18 cellular contexts compared by ENCODE assay signal in genomic region chr9:129281506-129282145, GRCh38.
A peak's percentile ranks its signal among the peaks of the same experiment; 100 is the strongest.
DNase-seq lines count a peak whose midpoint lies in the region; ATAC-seq and TF ChIP-seq lines count a peak whose summit lies in the region.
"Had no signal": no experiment of that assay in that cellular context is flagged by ENCODE, and none has a peak within 500 bp of the region (broad histone marks: within the 10 kb centered on the region; RNA-seq: fewer than 3 reads in every experiment).

No MANE protein-coding gene starts in this region.

- H3K4me1 ChIP-seq in heart right ventricle (peaks cover 0 to 28% (median 7%) of the 10 kb centered on the region in 9 donors), osteoblast (ENCODE audit: insufficient read depth, low read length) (peaks cover 9% of the 10 kb centered on the region), vagina (peaks cover 4% of the 10 kb centered on the region)

- peak overlapping the region in 5 of 10 donors; percentile 57 to 61 (median 59) for H3K4me3 ChIP-seq in heart right ventricle
- no peak overlapping the region for H3K4me3 ChIP-seq in osteoblast (ENCODE audit: insufficient read depth, low read length)
- no peak overlapping the region for H3K4me3 ChIP-seq in vagina
- H3K4me3 ChIP-seq: smooth muscle cell had no signal

- no peak for ATAC-seq in heart right ventricle
- ATAC-seq in Right ventricle myocardium superior (ENCODE audit: poor library complexity): no peak
- ATAC-seq in HG03565 (IDR thresholded peaks at IDR 0.05; ENCODE audit: unreplicated experiment): no peak

- H4K20me1 ChIP-seq in osteoblast (ENCODE audit: insufficient read depth, low read length): no peaks in the 10 kb centered on the region

- H3K4me3 Mint-ChIP-seq in chondrocyte (ENCODE audit: unreplicated experiment): no peak overlapping the region
- no peak overlapping the region for H3K4me3 Mint-ChIP-seq in activated T-helper 2 cell treated with anti-CD3 and anti-CD28 coated beads, Interferon-gamma antibody, Interleukin-2, Interleukin-4, amounts not matched to agents 10 μg/mL and 5 μg/mL and 100 μg/mL, durations not matched to agents 14 hours and 24 hours and 36 hours (ENCODE audit: low read depth)
- H3K4me3 Mint-ChIP-seq: mesothelial cell of epicardium had no signal

- no peak for TF ChIP-seq CTCF in heart right ventricle (IDR thresholded peaks at IDR 0.05)
- TF ChIP-seq CTCF in chondrocyte (IDR thresholded peaks at IDR 0.05): no peak
- no peak for TF ChIP-seq CTCF in osteoblast (IDR thresholded peaks at IDR 0.05; ENCODE audit: extremely low read depth, low read depth, low read length)
- TF ChIP-seq CTCF in vagina (IDR thresholded peaks at IDR 0.05): no peak

- 89 to 90% methylated on average over 16 of the region's 16 CpGs for WGBS in heart right ventricle, 2 donors

- no peaks in the 10 kb centered on the region for H3K27me3 Mint-ChIP-seq in chondrocyte (ENCODE audit: low read depth)
- H3K27me3 Mint-ChIP-seq in activated T-helper 2 cell treated with anti-CD3 and anti-CD28 coated beads, Interferon-gamma antibody, Interleukin-2, Interleukin-4, amounts not matched to agents 10 μg/mL and 5 μg/mL and 100 μg/mL, durations not matched to agents 14 hours and 24 hours and 36 hours (ENCODE audit: low read depth): peaks cover 8% of the 10 kb centered on the region

- no peak overlapping the region for H3K27ac Mint-ChIP-seq in chondrocyte (ENCODE audit: unreplicated experiment)
- H3K27ac Mint-ChIP-seq in activated T-helper 2 cell treated with anti-CD3 and anti-CD28 coated beads, Interferon-gamma antibody, Interleukin-2, Interleukin-4, amounts not matched to agents 10 μg/mL and 5 μg/mL and 100 μg/mL, durations not matched to agents 14 hours and 24 hours and 36 hours: no peak overlapping the region

- peaks cover 0 to 6% (median 0%) of the 10 kb centered on the region in 9 donors for H3K36me3 ChIP-seq in heart right ventricle
- no peaks in the 10 kb centered on the region for H3K36me3 ChIP-seq in osteoblast (ENCODE audit: insufficient read depth, low read length)
- no peaks in the 10 kb centered on the region for H3K36me3 ChIP-seq in vagina
- H3K36me3 ChIP-seq: heart left ventricle had no signal

- H2AFZ ChIP-seq in osteoblast (ENCODE audit: low read length): no peak overlapping the region

- H3K9me3 ChIP-seq in heart right ventricle: no peaks in the 10 kb centered on the region
- H3K9me3 ChIP-seq in osteoblast (ENCODE audit: low read depth, low read length): no peaks in the 10 kb centered on the region
- no peaks in the 10 kb centered on the region for H3K9me3 ChIP-seq in vagina
- H3K9me3 ChIP-seq: heart left ventricle had no signal

- H3K4me2 ChIP-seq in osteoblast (ENCODE audit: insufficient read depth, low read length): no peak overlapping the region
- H3K4me2 ChIP-seq: smooth muscle cell had no signal

- H3K27ac ChIP-seq in heart right ventricle: peak overlapping the region in 6 of 10 donors; percentile 61 to 86 (median 74)
- no peak overlapping the region for H3K27ac ChIP-seq in osteoblast (ENCODE audit: low read depth, low read length)
- peak overlapping the region; percentile 49 for H3K27ac ChIP-seq in vagina

- intact Hi-C loops in heart right ventricle (cut with DNase I): no loop called here
- intact Hi-C loops in Right ventricle myocardium superior (cut with DNase I): no loop called here
- intact Hi-C loops in vagina (cut with DNase I): no loop called here
- intact Hi-C loops in activated T-helper 2 cell treated with anti-CD3 and anti-CD28 coated beads, Interferon-gamma antibody, Interleukin-2, Interleukin-4, amounts not matched to agents 10 μg/mL and 5 μg/mL and 100 μg/mL, durations not matched to agents 14 hours and 24 hours and 36 hours (cut with micrococcal nuclease): no loop called here

- no peaks in the 10 kb centered on the region for H3K9me3 Mint-ChIP-seq in chondrocyte (ENCODE audit: low read depth)
- H3K9me3 Mint-ChIP-seq in activated T-helper 2 cell treated with anti-CD3 and anti-CD28 coated beads, Interferon-gamma antibody, Interleukin-2, Interleukin-4, amounts not matched to agents 10 μg/mL and 5 μg/mL and 100 μg/mL, durations not matched to agents 14 hours and 24 hours and 36 hours: no peaks in the 10 kb centered on the region
- H3K9me3 Mint-ChIP-seq: brain, mesothelial cell of epicardium had no signal

- TF ChIP-seq POLR2A in vagina (IDR thresholded peaks at IDR 0.05): no peak

- no peaks in the 10 kb centered on the region for H3K79me2 ChIP-seq in osteoblast (ENCODE audit: insufficient read depth, low read length)

- no peak for DNase-seq in heart right ventricle
- no peak for DNase-seq in Right ventricle myocardium superior
- peak; percentile 85 for DNase-seq in chondrocyte (ENCODE audit: low spot score)
- peak; percentile 38 for DNase-seq in osteoblast (ENCODE audit: insufficient read length, low spot score, missing footprints)
- peak in 1 of 2 donors; percentile 75 for DNase-seq in vagina (ENCODE audit: extremely low spot score in 2 of 2)
- no peak for DNase-seq in activated T-helper 2 cell treated with anti-CD3 and anti-CD28 coated beads, Interferon-gamma antibody, Interleukin-2, Interleukin-4, amounts not matched to agents 10 μg/mL and 5 μg/mL and 100 μg/mL, durations not matched to agents 14 hours and 24 hours and 36 hours (ENCODE audit: low spot score)
- no peak for DNase-seq in effector CD4-positive, alpha-beta T cell
- DNase-seq: activated naive CD4-positive, alpha-beta T cell treated with anti-CD3 and anti-CD28 coated beads, Interleukin-2, amount 50 U/mL, for 16 hours; GOT3; islet precursor cell; KG1; NCI-H1105; occipital lobe had no signal

- no peaks in the 10 kb centered on the region for H3K36me3 Mint-ChIP-seq in chondrocyte (ENCODE audit: low read depth)
- no peaks in the 10 kb centered on the region for H3K36me3 Mint-ChIP-seq in activated T-helper 2 cell treated with anti-CD3 and anti-CD28 coated beads, Interferon-gamma antibody, Interleukin-2, Interleukin-4, amounts not matched to agents 10 μg/mL and 5 μg/mL and 100 μg/mL, durations not matched to agents 14 hours and 24 hours and 36 hours (ENCODE audit: low read depth)
- H3K36me3 Mint-ChIP-seq: brain, mesothelial cell of epicardium had no signal

- H3K4me1 Mint-ChIP-seq in chondrocyte (ENCODE audit: low read depth): peaks cover 27% of the 10 kb centered on the region
- H3K4me1 Mint-ChIP-seq in activated T-helper 2 cell treated with anti-CD3 and anti-CD28 coated beads, Interferon-gamma antibody, Interleukin-2, Interleukin-4, amounts not matched to agents 10 μg/mL and 5 μg/mL and 100 μg/mL, durations not matched to agents 14 hours and 24 hours and 36 hours (ENCODE audit: low read depth): peaks cover under 1% of the 10 kb centered on the region

- no peaks in the 10 kb centered on the region for H3K27me3 ChIP-seq in heart right ventricle
- no peaks in the 10 kb centered on the region for H3K27me3 ChIP-seq in osteoblast (ENCODE audit: insufficient read depth, low read length)
- H3K27me3 ChIP-seq in vagina: no peaks in the 10 kb centered on the region
- H3K27me3 ChIP-seq: heart left ventricle had no signal

Comparison
In these comparisons a context has a peak if more than half of its experiments do, and no peak if none do; other contexts are left out.
1. DNase-seq: peak in chondrocyte (single experiment) and osteoblast (single experiment); none in heart right ventricle (0 of 2), Right ventricle myocardium superior (single experiment), activated T-helper 2 cell treated with anti-CD3 and anti-CD28 coated beads, Interferon-gamma antibody, Interleukin-2, Interleukin-4, amounts not matched to agents 10 μg/mL and 5 μg/mL and 100 μg/mL, durations not matched to agents 14 hours and 24 hours and 36 hours (single experiment) and effector CD4-positive, alpha-beta T cell (single experiment).